Comparison of ENCODE assay signal across 13 cellular contexts in the genomic region with DNA sequence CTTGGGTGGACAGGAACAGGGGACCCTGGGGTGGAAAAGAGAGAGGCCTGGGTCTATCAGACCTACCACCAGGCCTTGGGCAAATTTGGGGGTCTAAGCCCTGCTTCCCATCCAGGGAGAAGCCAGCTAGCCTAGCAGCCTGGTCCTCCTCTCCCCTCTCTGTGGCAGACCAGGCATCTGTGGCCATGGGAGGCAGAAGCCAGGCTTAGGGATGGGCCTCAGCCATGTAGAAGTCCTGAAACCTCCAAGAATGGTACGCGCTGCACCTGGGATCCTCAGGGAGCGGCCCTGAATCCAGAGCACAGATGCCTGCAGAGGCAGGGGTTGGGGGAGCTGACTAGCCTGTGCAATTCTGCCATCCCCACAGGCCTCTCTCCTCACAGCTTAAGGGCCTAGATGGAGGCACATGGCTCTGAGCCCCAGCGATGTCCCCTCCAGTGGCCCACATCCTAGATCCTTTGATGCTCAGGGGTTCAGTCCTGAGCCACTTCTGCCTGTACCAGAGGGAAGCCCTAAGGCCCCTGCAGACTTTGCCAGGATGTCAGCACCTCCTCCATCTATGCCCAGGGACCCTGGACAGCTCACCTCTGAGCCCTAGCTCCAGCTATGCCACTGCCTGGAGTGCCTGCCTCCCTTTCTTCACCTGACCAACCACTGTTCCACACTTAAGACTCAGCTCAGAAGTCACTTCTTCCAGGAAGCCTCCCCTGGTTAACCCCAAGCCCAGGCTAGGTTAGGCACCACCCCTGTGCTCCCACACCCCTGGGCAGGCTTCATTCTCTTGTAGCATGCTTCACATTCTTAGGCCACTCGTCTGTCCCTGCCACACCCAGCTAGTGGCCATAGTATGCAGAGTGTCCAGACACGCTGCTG. TPM values are rescaled to one million over a fixed set of nuclear protein-coding genes. Genes with fewer than 3 reads are reported as not detected.
DNase-seq lines count a peak whose midpoint lies in the region; ATAC-seq, FAIRE-seq and TF ChIP-seq lines count a peak whose summit lies in the region.
"Had no signal": no experiment of that assay in that cellular context is flagged by ENCODE, and none has a peak within 500 bp of the region (broad histone marks: within the 10 kb centered on the region; RNA-seq: fewer than 3 reads in every experiment).

No MANE protein-coding gene starts in this region.

- no peak overlapping the region for H2BK120ac ChIP-seq in H9 (ENCODE audit: low read depth, low read length, poor library complexity, severe bottlenecking)

- H3K4me1 Mint-ChIP-seq in H9: peaks cover 21 to 24% of the 10 kb centered on the region in 2 experiments
- no peaks in the 10 kb centered on the region for H3K4me1 Mint-ChIP-seq in stimulated activated memory B cell treated with anti-CD40 and anti-IgM and Interleukin-4, amounts not matched to agents 10 μg/mL and 1 μg/mL and 100 μg/mL, for 72 hours
- H3K4me1 Mint-ChIP-seq: CD4-positive, CD25-positive, alpha-beta regulatory T cell; nephron had no signal

- no peak overlapping the region for H4K8ac ChIP-seq in H9 (replicated peaks; ENCODE audit: insufficient read length, low read depth, low read length)

- no peak overlapping the region for H3T11ph ChIP-seq in H9 (ENCODE audit: low read length)

- DNase-seq in AG08395 (ENCODE audit: low spot score) (peak; percentile 38), H9 (no peak), K562 (ENCODE audit: extremely low read depth in 1 of 4, low spot score in 3 of 4) (no peak), mucosa of descending colon (peak in 1 of 3 donors; percentile 40), mesenteric fat pad (ENCODE audit: low spot score) (no peak), NCI-H1105 (lab: John Stamatoyannopoulos, UW) (no peak)
- DNase-seq: activated CD4-positive, alpha-beta T cell treated with anti-CD3 and anti-CD28 coated beads for 48 hours; CD4-positive, CD25-positive, alpha-beta regulatory T cell; esophagus squamous epithelium; NCI-H748 treated with DMSO at 0.1 percent for 48 hours had no signal

- no peak overlapping the region for H3K27ac ChIP-seq in H9 (ENCODE audit: insufficient read length, low read depth, low read length)
- no peak overlapping the region for H3K27ac ChIP-seq in K562 (ENCODE audit: extremely low read depth, low read depth, low read length)
- H3K27ac ChIP-seq: esophagus squamous epithelium had no signal

- H2BK15ac ChIP-seq in H9 (ENCODE audit: low read depth, low read length): no peak overlapping the region

- no TSS peak for BruUV-seq in K562 (replicated peaks; lab: Mats Ljungman, UMichigan)

- no peak overlapping the region for H3K4me3 Mint-ChIP-seq in H9
- no peak overlapping the region for H3K4me3 Mint-ChIP-seq in stimulated activated memory B cell treated with anti-CD40 and anti-IgM and Interleukin-4, amounts not matched to agents 10 μg/mL and 1 μg/mL and 100 μg/mL, for 72 hours
- H3K4me3 Mint-ChIP-seq: CD4-positive, CD25-positive, alpha-beta regulatory T cell; nephron had no signal

- TF ChIP-seq EP300 in K562 (IDR thresholded peaks at IDR 0.05; ENCODE audit: low read length): no peak

- no peak overlapping the region for H4K5ac ChIP-seq in H9 (ENCODE audit: insufficient read length, low read depth, low read length)

- no peaks in the 10 kb centered on the region for H3K79me2 ChIP-seq in H9 (ENCODE audit: insufficient read depth, low read length)
- no peaks in the 10 kb centered on the region for H3K79me2 ChIP-seq in K562 (ENCODE audit: control insufficient read depth, insufficient read depth, low read length)

- no peak for TF ChIP-seq POLR2A in K562 (conservative IDR thresholded peaks at IDR 0.05)

- H3K9me3 ChIP-seq in H9 (ENCODE audit: control insufficient read depth, low read depth, low read length): no peaks in the 10 kb centered on the region
- H3K9me3 ChIP-seq in K562 (replicated peaks; ENCODE audit: control insufficient read depth, insufficient read depth, low read depth, low read length): no peaks in the 10 kb centered on the region
- H3K9me3 ChIP-seq in mucosa of descending colon: no peaks in the 10 kb centered on the region
- H3K9me3 ChIP-seq: esophagus squamous epithelium had no signal

- H2AK5ac ChIP-seq in H9 (ENCODE audit: insufficient read length, low read length): no peak overlapping the region

- H3K27me3 ChIP-seq in H9 (ENCODE audit: insufficient read depth, low read length): no peaks in the 10 kb centered on the region
- H3K27me3 ChIP-seq in K562 (ENCODE audit: control insufficient read depth in 2 of 2, insufficient read depth in 2 of 2, low read length in 2 of 2): peaks cover 0 to 6% of the 10 kb centered on the region in 2 experiments; a peak in 1 of 5 replicates
- H3K27me3 ChIP-seq: esophagus squamous epithelium had no signal

- H3K36me3 ChIP-seq in K562 (ENCODE audit: control insufficient read depth, insufficient read depth, low read length) (no peaks in the 10 kb centered on the region), mucosa of descending colon (ENCODE audit: low read depth) (no peaks in the 10 kb centered on the region)
- H3K36me3 ChIP-seq: esophagus squamous epithelium had no signal

- no peak overlapping the region for H3K23ac ChIP-seq in H9 (ENCODE audit: insufficient read length, low read depth, low read length)

- FAIRE-seq in K562 (lab: Jason Lieb, UNC): no peak

- H3K9ac ChIP-seq in H9 (ENCODE audit: extremely low read depth, insufficient read length, low read length) (no peak overlapping the region), K562 (ENCODE audit: insufficient read depth in 1 of 2, low read depth in 2 of 2, low read length in 2 of 2) (no peak overlapping the region)

- H3K4ac ChIP-seq in H9 (ENCODE audit: low read depth, low read length): no peak overlapping the region

- no CpG with 5 or more reads among the region's 6 CpGs for WGBS in H9 (ENCODE audit: extremely low coverage, insufficient read length, low lambda C conversion rate)
- 13% methylated on average over 5 of the region's 6 CpGs for WGBS in K562 (ENCODE audit: insufficient coverage, low coverage, missing lambda C conversion rate)

- POLR2A ChIA-PET in K562 (lab: Yijun Ruan, JAX): interaction anchor here (1.2 kb wide), 1 partner anchor 32 kb away, joined by 4 read pairs; no protein-coding TSS in a partner anchor

- no peaks in the 10 kb centered on the region for H3K9me3 Mint-ChIP-seq in H9
- H3K9me3 Mint-ChIP-seq in stimulated activated memory B cell treated with anti-CD40 and anti-IgM and Interleukin-4, amounts not matched to agents 10 μg/mL and 1 μg/mL and 100 μg/mL, for 72 hours: no peaks in the 10 kb centered on the region
- H3K9me3 Mint-ChIP-seq: CD4-positive, CD25-positive, alpha-beta regulatory T cell; nephron had no signal

- TF ChIP-seq CTCF in H9 (conservative IDR thresholded peaks at IDR 0.05): no peak
- TF ChIP-seq CTCF in K562 (IDR thresholded peaks at IDR 0.05 in 2 of 3, conservative IDR thresholded peaks at IDR 0.05 in 1 of 3; ENCODE audit: insufficient read depth in 2 of 3, low read depth in 1 of 3, low read length in 3 of 3): no peak
- no peak for TF ChIP-seq CTCF in mucosa of descending colon (IDR thresholded peaks at IDR 0.05)

- H3K36me3 Mint-ChIP-seq in H9 (ENCODE audit: insufficient read depth in 1 of 3, low read depth in 3 of 3): no peaks in the 10 kb centered on the region; a peak in 1 of 7 replicates
- H3K36me3 Mint-ChIP-seq in stimulated activated memory B cell treated with anti-CD40 and anti-IgM and Interleukin-4, amounts not matched to agents 10 μg/mL and 1 μg/mL and 100 μg/mL, for 72 hours: no peaks in the 10 kb centered on the region
- H3K36me3 Mint-ChIP-seq: CD4-positive, CD25-positive, alpha-beta regulatory T cell had no signal

- no peaks in the 10 kb centered on the region for H3K79me1 ChIP-seq in H9 (ENCODE audit: insufficient read depth, low read depth, low read length, poor library complexity, severe bottlenecking)

- H4K91ac ChIP-seq in H9 (ENCODE audit: insufficient read length, low read depth, low read length): no peak overlapping the region

- ATAC-seq in K562: no peak
- peak; percentile 31 for ATAC-seq in mucosa of descending colon
- no peak for ATAC-seq in stimulated activated memory B cell treated with anti-CD40 and anti-IgM and Interleukin-4, amounts not matched to agents 10 μg/mL and 1 μg/mL and 100 μg/mL, for 72 hours
- no peak for ATAC-seq in HG02973 (IDR thresholded peaks at IDR 0.05; ENCODE audit: unreplicated experiment)

- H3K4me2 ChIP-seq in H9 (ENCODE audit: insufficient read depth, insufficient read length, low read length) (no peak overlapping the region), K562 (ENCODE audit: insufficient read depth, low read length) (no peak overlapping the region)

- no peak overlapping the region for H2BK12ac ChIP-seq in H9 (ENCODE audit: insufficient read length, low read depth, low read length)

- CTCF ChIA-PET in K562 (lab: Yijun Ruan, JAX; ENCODE audit: low intra/inter-chr PET ratio): no interaction called here

- H3K4me1 ChIP-seq in H9 (ENCODE audit: insufficient read depth, low read length) (no peaks in the 10 kb centered on the region), K562 (replicated peaks in 1 of 2; ENCODE audit: control insufficient read depth in 2 of 2, insufficient read depth in 2 of 2, low read length in 2 of 2) (peaks cover 0 to 4% of the 10 kb centered on the region in 2 experiments; a peak in 1 of 5 replicates), mucosa of descending colon (ENCODE audit: low read depth) (no peaks in the 10 kb centered on the region)
- H3K4me1 ChIP-seq: esophagus squamous epithelium had no signal

- no peak overlapping the region for H3K18ac ChIP-seq in H9 (ENCODE audit: insufficient read length, low read depth, low read length)

- H3K14ac ChIP-seq in H9 (ENCODE audit: insufficient read depth, low read length): no peak overlapping the region

- H2AFZ ChIP-seq in H9 (ENCODE audit: low read length): no peak overlapping the region
- H2AFZ ChIP-seq in K562 (ENCODE audit: low read depth, low read length): no peak overlapping the region

- no peaks in the 10 kb centered on the region for H3K23me2 ChIP-seq in H9 (ENCODE audit: insufficient read length, low read depth, low read length, poor library complexity, severe bottlenecking)

- H2BK5ac ChIP-seq in H9 (ENCODE audit: insufficient read length, low read length): no peak overlapping the region

- H3K4me3 ChIP-seq in K562 (no peak overlapping the region), mucosa of descending colon (no peak overlapping the region)
- H3K4me3 ChIP-seq: esophagus squamous epithelium had no signal

- in situ Hi-C loops in K562 (cut with MboI): no loop called here

- TF ChIP-seq RAD21 in K562 (CRISPR knock-in tag; conservative IDR thresholded peaks at IDR 0.05 in 1 of 2, IDR thresholded peaks at IDR 0.05 in 1 of 2): no peak

- H3K27me3 Mint-ChIP-seq in H9 (ENCODE audit: low read depth): peaks cover 10% of the 10 kb centered on the region
- H3K27me3 Mint-ChIP-seq in stimulated activated memory B cell treated with anti-CD40 and anti-IgM and Interleukin-4, amounts not matched to agents 10 μg/mL and 1 μg/mL and 100 μg/mL, for 72 hours: peaks cover 8% of the 10 kb centered on the region

- peak overlapping the region in 2 of 3 experiments; percentile 42 to 44; a peak in 2 of 7 replicates for H3K27ac Mint-ChIP-seq in H9
- H3K27ac Mint-ChIP-seq in stimulated activated memory B cell treated with anti-CD40 and anti-IgM and Interleukin-4, amounts not matched to agents 10 μg/mL and 1 μg/mL and 100 μg/mL, for 72 hours: no peak overlapping the region
- H3K27ac Mint-ChIP-seq: CD4-positive, CD25-positive, alpha-beta regulatory T cell; nephron had no signal

- no peak overlapping the region for H3K56ac ChIP-seq in H9 (ENCODE audit: insufficient read length, low read depth, low read length)

- no peaks in the 10 kb centered on the region for H3K9me1 ChIP-seq in K562 (ENCODE audit: control insufficient read depth, insufficient read depth, low read length)

- no peak overlapping the region for H2BK20ac ChIP-seq in H9 (ENCODE audit: low read depth, low read length, poor library complexity, severe bottlenecking)

- intact Hi-C loops in K562 (cut with micrococcal nuclease) (no loop called here), mucosa of descending colon (cut with DNase I, micrococcal nuclease) (no loop called here)

- H4K20me1 ChIP-seq in H9 (ENCODE audit: control insufficient read depth, insufficient read depth, insufficient read length): no peaks in the 10 kb centered on the region
- H4K20me1 ChIP-seq in K562 (replicated peaks; ENCODE audit: control insufficient read depth, insufficient read depth, low read length): no peaks in the 10 kb centered on the region

RNA-seq across cellular contexts. Expression of a gene that starts 21.1 kb away (rescaled TPM):
- total RNA-seq in H9 (2021): 0.35 TPM in 1 of 2 replicates, not detected in the other
- 0.18 TPM in 1 of 2 replicates, not detected in the other for total RNA-seq in K562 (2011; cell fraction: chromatin; rRNA removed; ENCODE audit: low replicate concordance)
- total RNA-seq in K562 (2011; cell fraction: nucleolus; rRNA removed): 0.13 TPM in 1 of 2 replicates, not detected in the other
- 0.15 TPM in 2 replicates for total RNA-seq in K562 (2011; cell fraction: nucleoplasm; rRNA removed)
- total RNA-seq in K562 (2014; rRNA removed): 3.4 and 3.8 TPM in 2 replicates
- total RNA-seq in K562 (2014; rRNA removed; fragmentation: Illumina TruSeq; extraction: Trizol): 0.51 and 0.80 TPM in 2 replicates
- 1.8 and 2.5 TPM in 2 replicates for total RNA-seq in K562 (2015; rRNA removed; fragmentation: Illumina TruSeq; extraction: Trizol)
- 7.1 and 7.2 TPM in 2 replicates for total RNA-seq in K562 (2021)
- polyA plus RNA-seq in K562 (2011; rRNA removed): 0.01 TPM in 2 replicates
- polyA plus RNA-seq in K562 (2011; cell fraction: cytosol; rRNA removed): not detected in 2 replicates
- 0.03 and 0.09 TPM in 2 replicates for polyA plus RNA-seq in K562 (2011; cell fraction: nucleus; rRNA removed)
- 3.8 and 8.2 TPM in 2 replicates for polyA plus RNA-seq in K562 (2012)
- polyA plus RNA-seq in K562 (2014; fragmentation: Illumina TruSeq; extraction: Trizol): 1.2 and 4.7 TPM in 2 replicates
- polyA plus RNA-seq in K562 (2014; fragmentation: Nextera tagmentation; extraction: Ambion mirVana): under 1 TPM; 0.35 to 0.55 TPM
- 3.3 and 5.3 TPM in 2 replicates for polyA plus RNA-seq in K562 (2014; rRNA removed)
- polyA minus RNA-seq in K562 (2011; rRNA and poly(A)+ RNA removed): 0.03 and 0.11 TPM in 2 replicates
- not detected in 2 replicates for polyA minus RNA-seq in K562 (2011; cell fraction: cytosol; rRNA and poly(A)+ RNA removed)
- 0.11 TPM in 1 of 2 replicates, not detected in the other for polyA minus RNA-seq in K562 (2011; cell fraction: nucleus; rRNA and poly(A)+ RNA removed)
- total RNA-seq in mucosa of descending colon: 1 to 10 TPM in 1 of 3 donors, under 1 TPM in 2; 0.61 to 1.9 (median 0.87) TPM
- total RNA-seq in mesenteric fat pad: 2.1 TPM
- total RNA-seq: CD4-positive, CD25-positive, alpha-beta regulatory T cell had no signal
- polyA plus RNA-seq: CD4-positive, CD25-positive, alpha-beta regulatory T cell had no signal
